12 cellular contexts compared by ENCODE assay signal in the genomic region with DNA sequence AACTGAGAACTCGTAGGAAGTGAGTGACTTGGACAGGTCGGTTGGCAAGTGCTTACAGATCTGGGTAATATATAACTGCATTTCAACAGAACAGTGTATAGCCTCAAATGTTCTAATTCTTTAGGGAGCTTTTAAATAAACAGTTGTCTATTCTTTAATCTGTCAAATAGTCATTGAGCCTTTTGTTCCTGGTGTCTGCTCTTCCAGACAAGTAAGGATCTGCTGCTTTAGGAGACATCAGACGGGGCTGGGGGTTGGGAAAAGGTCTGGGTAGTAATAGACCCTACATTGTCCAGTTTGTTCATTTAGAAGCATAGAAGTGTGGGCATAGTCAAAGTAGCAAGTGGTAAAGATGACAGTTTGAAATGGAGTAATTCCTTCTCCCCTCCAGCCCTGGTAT. TPM values are rescaled to one million over a fixed set of nuclear protein-coding genes. Genes with fewer than 3 reads are reported as not detected.
DNase-seq lines count a peak whose midpoint lies in the region; ATAC-seq, FAIRE-seq and TF ChIP-seq lines count a peak whose summit lies in the region.
"Had no signal": no experiment of that assay in that cellular context is flagged by ENCODE, and none has a peak within 500 bp of the region (broad histone marks: within the 10 kb centered on the region; RNA-seq: fewer than 3 reads in every experiment).

No MANE protein-coding gene starts in this region.

- no peaks in the 10 kb centered on the region for H3K27me3 ChIP-seq in BLaER1 treated with 17β-estradiol and CSF1 and Interleukin-3, amounts not matched to agents 10 nM and 100 nM

- H3K27me3 Mint-ChIP-seq in IgD-negative memory B cell (no peaks in the 10 kb centered on the region), nephron progenitor cell (ENCODE audit: low read depth, poor library complexity) (no peaks in the 10 kb centered on the region)
- H3K27me3 Mint-ChIP-seq in activated naive CD8-positive, alpha-beta T cell treated with anti-CD3 and anti-CD28 coated beads, Interleukin-2, amount 50 U/mL, for 24 hours, result no peaks in the 10 kb centered on the region
- H3K27me3 Mint-ChIP-seq: dendritic cell treated with granulocyte-macrophage colony-stimulating factor and Interleukin-4, amounts not matched to agents 40 ng/mL and 50 ng/mL, for 4 days had no signal

- H3K27ac Mint-ChIP-seq in IgD-negative memory B cell (peak overlapping the region; percentile 15 to 87 (median 86)), nephron progenitor cell (peak overlapping the region; percentile 15)
- peak overlapping the region; percentile 99 for H3K27ac Mint-ChIP-seq in activated naive CD8-positive, alpha-beta T cell treated with anti-CD3 and anti-CD28 coated beads, Interleukin-2, amount 50 U/mL, for 24 hours
- H3K27ac Mint-ChIP-seq: dendritic cell treated with granulocyte-macrophage colony-stimulating factor and Interleukin-4, amounts not matched to agents 40 ng/mL and 50 ng/mL, for 4 days had no signal

- H3K4me1 Mint-ChIP-seq in IgD-negative memory B cell (peaks cover 23 to 41% (median 39%) of the 10 kb centered on the region in 3 donors), nephron progenitor cell (peaks cover 39% of the 10 kb centered on the region)
- peaks cover 57% of the 10 kb centered on the region for H3K4me1 Mint-ChIP-seq in activated naive CD8-positive, alpha-beta T cell treated with anti-CD3 and anti-CD28 coated beads, Interleukin-2, amount 50 U/mL, for 24 hours

- H3K36me3 Mint-ChIP-seq in IgD-negative memory B cell (no peaks in the 10 kb centered on the region), nephron progenitor cell (ENCODE audit: low read depth) (no peaks in the 10 kb centered on the region)
- peaks cover 35% of the 10 kb centered on the region for H3K36me3 Mint-ChIP-seq in activated naive CD8-positive, alpha-beta T cell treated with anti-CD3 and anti-CD28 coated beads, Interleukin-2, amount 50 U/mL, for 24 hours (ENCODE audit: low read depth)

- peak overlapping the region; percentile 77 to 95 (median 88) for H3K4me2 ChIP-seq in BLaER1 treated with 17β-estradiol and CSF1 and Interleukin-3, amounts not matched to agents 10 nM and 100 nM

- no peaks in the 10 kb centered on the region for H3K9me3 ChIP-seq in BLaER1 treated with 17β-estradiol and CSF1 and Interleukin-3, amounts not matched to agents 10 nM and 100 nM (replicated peaks in 1 of 11)

- H3K4me3 Mint-ChIP-seq in IgD-negative memory B cell (peak overlapping the region; percentile 39 to 100 (median 77)), nephron progenitor cell (peak overlapping the region; percentile 94)
- peak overlapping the region; percentile 97 for H3K4me3 Mint-ChIP-seq in activated naive CD8-positive, alpha-beta T cell treated with anti-CD3 and anti-CD28 coated beads, Interleukin-2, amount 50 U/mL, for 24 hours
- H3K4me3 Mint-ChIP-seq: dendritic cell treated with granulocyte-macrophage colony-stimulating factor and Interleukin-4, amounts not matched to agents 40 ng/mL and 50 ng/mL, for 4 days had no signal

- H3K27ac ChIP-seq in BLaER1 treated with 17β-estradiol and CSF1 and Interleukin-3, amounts not matched to agents 10 nM and 100 nM, result no peak overlapping the region

- peak overlapping the region in 4 of 10 experiments; percentile 86 to 99 (median 95); a peak in 2 of 20 replicates for H3K4me3 ChIP-seq in BLaER1 treated with 17β-estradiol and CSF1 and Interleukin-3, amounts not matched to agents 10 nM and 100 nM

- no peak for ATAC-seq in activated naive CD8-positive, alpha-beta T cell treated with anti-CD3 and anti-CD28 coated beads, Interleukin-2, amount 50 U/mL, for 24 hours

- TF ChIP-seq CTCF in nephron progenitor cell (IDR thresholded peaks at IDR 0.05), result no peak

- H4K20me1 ChIP-seq in BLaER1 treated with 17β-estradiol and CSF1 and Interleukin-3, amounts not matched to agents 10 nM and 100 nM, result peaks cover 54 to 68% (median 62%) of the 10 kb centered on the region in 11 experiments

- H3K9me3 Mint-ChIP-seq in IgD-negative memory B cell (no peaks in the 10 kb centered on the region), nephron progenitor cell (no peaks in the 10 kb centered on the region)
- H3K9me3 Mint-ChIP-seq in activated naive CD8-positive, alpha-beta T cell treated with anti-CD3 and anti-CD28 coated beads, Interleukin-2, amount 50 U/mL, for 24 hours, result no peaks in the 10 kb centered on the region
- H3K9me3 Mint-ChIP-seq: dendritic cell treated with granulocyte-macrophage colony-stimulating factor and Interleukin-4, amounts not matched to agents 40 ng/mL and 50 ng/mL, for 4 days had no signal

- DNase-seq in activated naive CD8-positive, alpha-beta T cell treated with anti-CD3 and anti-CD28 coated beads, Interleukin-2, amount 50 U/mL, for 24 hours, result no peak
- DNase-seq in nephron progenitor cell, result no peak
- no peak for DNase-seq in amniotic stem cell (lab: John Stamatoyannopoulos, UW)
- DNase-seq in RCC 7860 (ENCODE audit: low spot score), result no peak
- DNase-seq in Kasumi-1 (lab: John Stamatoyannopoulos, UW), result no peak
- no peak for DNase-seq in A172 (ENCODE audit: low spot score)
- DNase-seq: head of caudate nucleus, NCI-H524 treated with DMSO at 0.1 percent for 48 hours, SW 1271 had no signal

- H3K9ac ChIP-seq in BLaER1 treated with 17β-estradiol and CSF1 and Interleukin-3, amounts not matched to agents 10 nM and 100 nM, result peak overlapping the region in 8 of 11 experiments; percentile 9 to 98 (median 96); a peak in 7 of 22 replicates

- peaks cover 0 to 37% (median 20%) of the 10 kb centered on the region in 11 experiments; a peak in 19 of 22 replicates for H3K36me3 ChIP-seq in BLaER1 treated with 17β-estradiol and CSF1 and Interleukin-3, amounts not matched to agents 10 nM and 100 nM

- no peak for FAIRE-seq in RCC 7860 (lab: Jason Lieb, UNC)

- H3K4me1 ChIP-seq in BLaER1 treated with 17β-estradiol and CSF1 and Interleukin-3, amounts not matched to agents 10 nM and 100 nM, result peaks cover 27 to 54% (median 36%) of the 10 kb centered on the region in 10 experiments

RNA-seq across cellular contexts. Expression of gene PTPN11, which starts 2.0 kb away (rescaled TPM):
- 69.9 TPM for polyA plus RNA-seq in IgD-negative memory B cell
- total RNA-seq in A172 (2014; rRNA removed; shearing (Covaris generic)), result 75.6 and 100 TPM in 2 replicates

RNA-seq across cellular contexts. Expression of gene RPL6, which starts 11.3 kb away (rescaled TPM):
- polyA plus RNA-seq in IgD-negative memory B cell, result 701 TPM
- 1,425 and 1,744 TPM in 2 replicates for total RNA-seq in A172 (2014; rRNA removed; shearing (Covaris generic))

RNA-seq across cellular contexts. Expression of gene HECTD4, which starts 38.5 kb away (rescaled TPM):
- 6.8 TPM for polyA plus RNA-seq in IgD-negative memory B cell
- 5.1 and 6.8 TPM in 2 replicates for total RNA-seq in A172 (2014; rRNA removed; shearing (Covaris generic))

Comparison
In these comparisons a context has a peak if more than half of its experiments do, and no peak if none do; other contexts are left out.
1. H3K27ac Mint-ChIP-seq: peak in every context shown above with its lines; median percentile 99 in activated naive CD8-positive, alpha-beta T cell treated with anti-CD3 and anti-CD28 coated beads, Interleukin-2, amount 50 U/mL, for 24 hours; 86 in IgD-negative memory B cell; 15 in nephron progenitor cell.